In genomic region chr5:115841382-115842088, GRCh38 we compare ENCODE assay signal across 1 cellular context.
TF ChIP-seq lines count a peak whose summit lies in the region.

Gene AP3S1, plus strand, starts transcription at chr5:115841935. Its CDS starts 103 bp downstream, at chr5:115842038.
Gene ATG12, minus strand, starts transcription at chr5:115841565. Its CDS starts 13 bp downstream, at chr5:115841552.

TF ChIP-seq in WTC11, 78 proteins besides CTCF, POLR2A, EP300 and RAD21 (continued from another document):
- TF ChIP-seq PRDM15 (CRISPR knock-in tag; IDR thresholded peaks at IDR 0.05) (no peak), GTF2I (CRISPR knock-in tag; conservative IDR thresholded peaks at IDR 0.05) (no peak), JAZF1 (CRISPR knock-in tag; IDR thresholded peaks at IDR 0.05) (no peak), NR1H2 (CRISPR knock-in tag; IDR thresholded peaks at IDR 0.05) (no peak), ATF2 (CRISPR knock-in tag; IDR thresholded peaks at IDR 0.05; ENCODE audit: borderline replicate concordance, low read depth) (no peak), TEAD4 (CRISPR knock-in tag; IDR thresholded peaks at IDR 0.05) (no peak), SOX15 (CRISPR knock-in tag; IDR thresholded peaks at IDR 0.05) (no peak), HMGXB4 (CRISPR knock-in tag; IDR thresholded peaks at IDR 0.05) (0 out of 2 replicates have a peak, but pooled peaks have one; percentile 16), ATF6 (CRISPR knock-in tag; IDR thresholded peaks at IDR 0.05) (no peak), CREB1 (CRISPR knock-in tag; IDR thresholded peaks at IDR 0.05) (peak; percentile 61; the same call in 1 of the 2 replicates), ZNF532 (CRISPR knock-in tag; IDR thresholded peaks at IDR 0.05; ENCODE audit: borderline replicate concordance) (no peak), ATF3 (CRISPR knock-in tag; conservative IDR thresholded peaks at IDR 0.05) (no peak), E2F4 (CRISPR knock-in tag; IDR thresholded peaks at IDR 0.05; ENCODE audit: borderline replicate concordance, low read depth) (no peak), RORB (CRISPR knock-in tag; IDR thresholded peaks at IDR 0.05) (no peak), SP1 (CRISPR knock-in tag; conservative IDR thresholded peaks at IDR 0.05) (peak; percentile 92), FOXP4 (CRISPR knock-in tag; IDR thresholded peaks at IDR 0.05) (peak; percentile 65; the same call in 1 of the 2 replicates), ZNF263 (CRISPR knock-in tag; IDR thresholded peaks at IDR 0.05; ENCODE audit: low read depth) (no peak), ZNF317 (CRISPR knock-in tag; IDR thresholded peaks at IDR 0.05; ENCODE audit: borderline replicate concordance, low read depth) (no peak), RELA (CRISPR knock-in tag; IDR thresholded peaks at IDR 0.05; ENCODE audit: borderline replicate concordance) (no peak), TEAD1 (CRISPR knock-in tag; IDR thresholded peaks at IDR 0.05) (peak; percentile 83; the same call in 1 of the 2 replicates), PREB (CRISPR knock-in tag; IDR thresholded peaks at IDR 0.05; ENCODE audit: borderline replicate concordance) (0 out of 2 replicates have a peak, but pooled peaks have one; percentile 39), ERG (CRISPR knock-in tag; IDR thresholded peaks at IDR 0.05) (no peak), OVOL2 (CRISPR knock-in tag; IDR thresholded peaks at IDR 0.05; ENCODE audit: borderline replicate concordance) (no peak), HMGA2 (CRISPR knock-in tag; IDR thresholded peaks at IDR 0.05) (no peak), NR3C1 (CRISPR knock-in tag; conservative IDR thresholded peaks at IDR 0.05; ENCODE audit: low read depth) (0 out of 2 replicates have a peak, but pooled peaks have one; percentile 45)
